8 cellular contexts compared by ENCODE assay signal in the genomic region with DNA sequence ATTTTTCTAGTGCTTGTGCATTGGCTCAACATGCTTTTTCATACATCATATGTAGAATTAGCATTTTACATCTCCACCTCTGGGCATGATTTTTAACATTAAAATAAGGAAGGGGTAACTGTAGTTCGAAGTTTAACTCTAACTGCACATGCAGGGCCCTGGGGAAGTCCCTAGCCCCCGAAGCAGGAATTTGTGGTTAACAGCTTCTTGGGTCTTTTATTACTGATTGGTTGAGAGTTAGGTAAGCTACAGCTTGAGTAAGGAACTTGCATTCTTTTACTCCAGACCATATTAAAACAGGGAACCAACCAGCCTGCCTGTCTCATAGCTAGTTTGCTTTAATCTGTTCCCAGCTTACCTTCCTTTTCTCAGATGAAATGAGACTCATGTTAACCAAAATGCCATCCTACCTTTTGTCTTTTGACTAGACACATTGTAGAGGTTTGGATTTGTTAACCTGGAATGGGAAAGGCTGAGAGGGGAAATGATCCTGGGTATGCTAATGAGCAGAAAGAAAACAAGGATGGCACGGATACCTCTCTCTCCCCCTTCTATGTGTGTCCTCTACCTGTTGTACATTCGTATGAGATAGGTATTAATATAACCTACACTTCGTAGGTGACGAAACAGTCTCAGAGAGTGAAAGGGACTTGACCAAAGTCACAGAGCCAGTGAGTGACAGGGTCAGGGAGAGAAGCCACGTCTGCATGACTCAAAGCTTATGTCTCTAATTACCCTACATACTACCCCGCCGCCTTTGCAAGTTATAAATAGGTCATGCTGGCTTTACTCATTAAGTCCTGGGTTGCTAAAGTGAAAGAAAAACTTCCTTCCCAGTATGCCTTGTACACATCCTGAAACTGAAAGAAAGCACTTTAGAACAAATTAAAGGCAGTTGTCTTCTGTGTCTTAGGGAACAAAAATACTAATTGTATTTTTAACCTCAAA.
DNase-seq lines count a peak whose midpoint lies in the region; ATAC-seq and TF ChIP-seq lines count a peak whose summit lies in the region.

No MANE protein-coding gene starts in this region.

- H3K36me3 Mint-ChIP-seq in naive thymus-derived CD8-positive, alpha-beta T cell, result no peaks in the 10 kb centered on the region
- no peaks in the 10 kb centered on the region for H3K36me3 Mint-ChIP-seq in type B pancreatic cell

- peak; percentile 23 for DNase-seq in Caki2 (ENCODE audit: low read depth)
- DNase-seq in KBM-7, result peak; percentile 27
- DNase-seq in activated CD8-positive, alpha-beta memory T cell treated with anti-CD3 and anti-CD28 coated beads for 4 hours (ENCODE audit: low read depth in 2 of 2), result peak; percentile 6 to 16
- DNase-seq in naive thymus-derived CD8-positive, alpha-beta T cell, result peak in 8 of 10 donors; percentile 7 to 62 (median 32)
- DNase-seq in DMS53 treated with DMSO at 0.1 percent for 48 hours (lab: John Stamatoyannopoulos, UW; ENCODE audit: unreplicated experiment), result no peak
- no peak for DNase-seq in ACHN
- DNase-seq in type B pancreatic cell (ENCODE audit: extremely low spot score, unreplicated experiment), result no peak

- peak; percentile 88 for ATAC-seq in GM21515 (IDR thresholded peaks at IDR 0.05; ENCODE audit: unreplicated experiment)
- ATAC-seq in naive thymus-derived CD8-positive, alpha-beta T cell, result peak; percentile 82 to 85

- peak overlapping the region; percentile 83 to 96 (median 94) for H3K27ac Mint-ChIP-seq in naive thymus-derived CD8-positive, alpha-beta T cell
- no peak overlapping the region for H3K27ac Mint-ChIP-seq in type B pancreatic cell

- H3K4me1 Mint-ChIP-seq in naive thymus-derived CD8-positive, alpha-beta T cell, result peaks cover 8 to 33% (median 24%) of the 10 kb centered on the region in 4 donors
- H3K4me1 Mint-ChIP-seq in type B pancreatic cell (ENCODE audit: unreplicated experiment), result no peaks in the 10 kb centered on the region

- H3K4me3 Mint-ChIP-seq in naive thymus-derived CD8-positive, alpha-beta T cell, result peak overlapping the region; percentile 73 to 90 (median 84)
- H3K4me3 Mint-ChIP-seq in type B pancreatic cell, result no peak overlapping the region

- H3K27me3 Mint-ChIP-seq in naive thymus-derived CD8-positive, alpha-beta T cell, result no peaks in the 10 kb centered on the region
- H3K27me3 Mint-ChIP-seq in type B pancreatic cell, result no peaks in the 10 kb centered on the region

- POLR2A ChIA-PET in naive thymus-derived CD8-positive, alpha-beta T cell (lab: Charles Lee), result interaction anchor here (1.0 to 1.7 kb wide), 3 partner anchors 47 to 70 kb away, joined by 3 to 6 read pairs (median 5); no protein-coding TSS in a partner anchor

- H3K9me3 Mint-ChIP-seq in naive thymus-derived CD8-positive, alpha-beta T cell, result peaks cover 0 to 6% (median 0%) of the 10 kb centered on the region in 9 donors
- H3K9me3 Mint-ChIP-seq in type B pancreatic cell, result no peaks in the 10 kb centered on the region

- no peak for TF ChIP-seq CTCF in type B pancreatic cell (conservative IDR thresholded peaks at IDR 0.05)

- in situ Hi-C loops in Caki2 (cut with HindIII; ENCODE audit: low pct_unique_long_range_greater_than_20kb, low sequenced_read_pairs) (no loop called here), KBM-7 (cut with MboI; ENCODE audit: low pct_unique_long_range_greater_than_20kb, low sequenced_read_pairs) (no loop called here), ACHN (cut with HindIII; ENCODE audit: low pct_ligation_motif_present, low pct_unique_long_range_greater_than_20kb, low sequenced_read_pairs) (no loop called here)

Comparison
In these comparisons a context has a peak if more than half of its experiments do, and no peak if none do; other contexts are left out.
1. DNase-seq: peak in Caki2 (single experiment), KBM-7 (single experiment), activated CD8-positive, alpha-beta memory T cell treated with anti-CD3 and anti-CD28 coated beads for 4 hours (2 of 2) and naive thymus-derived CD8-positive, alpha-beta T cell (8 of 10); none in DMS53 treated with DMSO at 0.1 percent for 48 hours (single experiment), ACHN (single experiment) and type B pancreatic cell (single experiment).